6 cellular contexts compared by ENCODE assay signal in genomic region chr17:6656797-6657632, GRCh38. TPM values are rescaled to one million over a fixed set of nuclear protein-coding genes. Genes with fewer than 3 reads are reported as not detected.
DNase-seq lines count a peak whose midpoint lies in the region; ATAC-seq, FAIRE-seq and TF ChIP-seq lines count a peak whose summit lies in the region.
"Not testable (repeated sequence)": the region's sequence is repeated elsewhere in the genome, so short reads cannot be mapped to it uniquely, and the experiment has no call there.

No MANE protein-coding gene starts in this region.

- intact Hi-C loops in activated CD4-positive, alpha-beta T cell treated with anti-CD3 and anti-CD28 coated beads for 36 hours (cut with DNase I, micrococcal nuclease), result loop anchor here in 1 of 2 experiments (2.0 kb wide), 1 partner anchor 96 kb away; no protein-coding TSS in a partner anchor

- H3K4me2 ChIP-seq in Karpas-422 (ENCODE audit: low read depth, low read length, poor library complexity, severe bottlenecking), result peak overlapping the region; percentile 93
- not testable (repeated sequence) for H3K4me2 ChIP-seq in astrocyte (ENCODE audit: low read length)

- peak overlapping the region; percentile 77 for H3K4me3 Mint-ChIP-seq in activated CD4-positive, alpha-beta T cell treated with anti-CD3 and anti-CD28 coated beads for 36 hours
- peak overlapping the region; percentile 75 for H3K4me3 Mint-ChIP-seq in astrocyte (ENCODE audit: unreplicated experiment)

- H3K27ac ChIP-seq in Karpas-422 (ENCODE audit: low read length), result peak overlapping the region; percentile 78
- not testable (repeated sequence) for H3K27ac ChIP-seq in astrocyte (ENCODE audit: low read depth, low read length)

- H3K9me3 Mint-ChIP-seq in activated CD4-positive, alpha-beta T cell treated with anti-CD3 and anti-CD28 coated beads for 36 hours (ENCODE audit: low read depth); astrocyte (ENCODE audit: unreplicated experiment): not testable (repeated sequence)

- not testable (repeated sequence) for H3K9me3 ChIP-seq in Karpas-422 (ENCODE audit: low read length); astrocyte (ENCODE audit: insufficient read depth, low read depth, low read length)

- H3K4me3 ChIP-seq in Karpas-422 (ENCODE audit: low read length) (peak overlapping the region; percentile 91), kidney epithelial cell (ENCODE audit: low read depth, low read length) (peak overlapping the region; percentile 19)
- H3K4me3 ChIP-seq in astrocyte (ENCODE audit: insufficient read depth, low read depth, low read length), result not testable (repeated sequence)

- not testable (repeated sequence) for H3K36me3 Mint-ChIP-seq in activated CD4-positive, alpha-beta T cell treated with anti-CD3 and anti-CD28 coated beads for 36 hours (ENCODE audit: low read depth); astrocyte (ENCODE audit: low read depth, unreplicated experiment)

- ATAC-seq in activated CD4-positive, alpha-beta T cell treated with anti-CD3 and anti-CD28 coated beads for 36 hours, result peak; percentile 86

- not testable (repeated sequence) for H3K36me3 ChIP-seq in Karpas-422 (ENCODE audit: insufficient read depth, low read length); astrocyte (ENCODE audit: insufficient read depth, low read length); kidney epithelial cell (ENCODE audit: control insufficient read depth, insufficient read depth, low read length)

- DNase-seq in DMS53 (lab: John Stamatoyannopoulos, UW) (peak; percentile 82), Karpas-422 (peak; percentile 92)
- peak; percentile 75 for DNase-seq in activated CD4-positive, alpha-beta T cell treated with anti-CD3 and anti-CD28 coated beads for 36 hours
- not testable (repeated sequence) for DNase-seq in astrocyte (ENCODE audit: low read depth); kidney epithelial cell (ENCODE audit: low read depth)
- peak; percentile 45 to 58 for DNase-seq in stimulated activated CD4-positive, alpha-beta T cell treated with anti-CD3 and anti-CD28 coated beads, Interleukin-2, amount 100 ng/mL, for 48 hours

- not testable (repeated sequence) for TF ChIP-seq CTCF in astrocyte (IDR thresholded peaks at IDR 0.05; ENCODE audit: insufficient read depth, low read depth, low read length); kidney epithelial cell (IDR thresholded peaks at IDR 0.05; ENCODE audit: insufficient read depth, low read length, poor library complexity, severe bottlenecking)

- H3K9ac ChIP-seq in Karpas-422 (ENCODE audit: low read length), result peak overlapping the region; percentile 97
- H3K9ac ChIP-seq in astrocyte (ENCODE audit: low read length), result not testable (repeated sequence)

- 0 out of 2 replicates have a peak overlapping the region, but pooled peaks have one; percentile 38 for H2AFZ ChIP-seq in Karpas-422 (ENCODE audit: low read length)
- H2AFZ ChIP-seq in astrocyte (ENCODE audit: low read depth, low read length), result not testable (repeated sequence)

- not testable (repeated sequence) for H4K20me1 ChIP-seq in Karpas-422 (ENCODE audit: insufficient read depth, low read depth, low read length); astrocyte (ENCODE audit: insufficient read depth, low read length)

- H3K4me1 ChIP-seq in Karpas-422 (ENCODE audit: low read length) (peaks cover 60% of the 10 kb centered on the region), astrocyte (ENCODE audit: insufficient read depth, low read length) (peaks cover 21% of the 10 kb centered on the region)

- not testable (repeated sequence) for FAIRE-seq in astrocyte (lab: Jason Lieb, UNC)

- H3K27ac Mint-ChIP-seq in activated CD4-positive, alpha-beta T cell treated with anti-CD3 and anti-CD28 coated beads for 36 hours, result peak overlapping the region; percentile 64
- H3K27ac Mint-ChIP-seq in astrocyte (ENCODE audit: unreplicated experiment), result peak overlapping the region; percentile 12

- POLR2A ChIA-PET in activated CD4-positive, alpha-beta T cell treated with anti-CD3 and anti-CD28 coated beads for 36 hours (lab: Charles Lee), result interaction anchor here (0.8 kb wide), 1 partner anchor 19 kb away, joined by 3 read pairs; no protein-coding TSS in a partner anchor

- CTCF ChIA-PET in activated CD4-positive, alpha-beta T cell treated with anti-CD3 and anti-CD28 coated beads for 36 hours (lab: Charles Lee), result interaction anchor here (1.8 kb wide), 1 partner anchor 186 kb away, joined by 5 read pairs; no protein-coding TSS in a partner anchor

- not testable (repeated sequence) for H3K9me2 ChIP-seq in Karpas-422 (replicated peaks; ENCODE audit: insufficient read depth, low read length)

- peaks cover 23% of the 10 kb centered on the region for H3K79me2 ChIP-seq in Karpas-422 (ENCODE audit: low read length)
- not testable (repeated sequence) for H3K79me2 ChIP-seq in astrocyte (ENCODE audit: insufficient read depth, low read length)

- H3K27me3 Mint-ChIP-seq in activated CD4-positive, alpha-beta T cell treated with anti-CD3 and anti-CD28 coated beads for 36 hours, result not testable (repeated sequence)
- H3K27me3 Mint-ChIP-seq in astrocyte (ENCODE audit: low read depth, unreplicated experiment), result peaks cover 54% of the 10 kb centered on the region

- H3K27me3 ChIP-seq in Karpas-422 (ENCODE audit: low read length), result not testable (repeated sequence)
- H3K27me3 ChIP-seq in astrocyte (ENCODE audit: insufficient read depth, low read length), result peaks cover 49% of the 10 kb centered on the region
- H3K27me3 ChIP-seq in kidney epithelial cell (ENCODE audit: control insufficient read depth, insufficient read depth, low read length), result peaks cover 32% of the 10 kb centered on the region

- H3K4me1 Mint-ChIP-seq in activated CD4-positive, alpha-beta T cell treated with anti-CD3 and anti-CD28 coated beads for 36 hours, result peaks cover 54% of the 10 kb centered on the region
- peaks cover 16% of the 10 kb centered on the region for H3K4me1 Mint-ChIP-seq in astrocyte (ENCODE audit: low read depth, unreplicated experiment)

RNA-seq across cellular contexts. Expression of gene C17orf100, which starts 5.5 kb away (rescaled TPM):
- total RNA-seq in Karpas-422 (2014; rRNA removed; shearing (Covaris generic); ENCODE audit: low replicate concordance), result 0.18 TPM in 1 of 2 replicates, not detected in the other
- total RNA-seq in activated CD4-positive, alpha-beta T cell treated with anti-CD3 and anti-CD28 coated beads for 36 hours, result 1 to 10 TPM; 1.6 to 2.0 TPM
- total RNA-seq in astrocyte (3.1 and 4.1 TPM in 2 replicates), kidney epithelial cell (0.34 and 0.46 TPM in 2 replicates)

RNA-seq across cellular contexts. Expression of gene MED31, which starts 5.6 kb away (rescaled TPM):
- 11.0 and 45.3 TPM in 2 replicates for total RNA-seq in Karpas-422 (2014; rRNA removed; shearing (Covaris generic); ENCODE audit: low replicate concordance)
- total RNA-seq in activated CD4-positive, alpha-beta T cell treated with anti-CD3 and anti-CD28 coated beads for 36 hours, result 10 to 100 TPM; 17.7 to 24.5 TPM
- total RNA-seq in astrocyte, result 21.0 and 22.8 TPM in 2 replicates
- total RNA-seq in kidney epithelial cell, result 10.6 and 13.5 TPM in 2 replicates

RNA-seq across cellular contexts. Expression of gene TXNDC17, which starts 16.2 kb away (rescaled TPM):
- total RNA-seq in Karpas-422 (2014; rRNA removed; shearing (Covaris generic); ENCODE audit: low replicate concordance), result 75.4 and 83.2 TPM in 2 replicates
- total RNA-seq in activated CD4-positive, alpha-beta T cell treated with anti-CD3 and anti-CD28 coated beads for 36 hours, result 100 to 1,000 TPM in 1 of 2 experiments, 10 to 100 TPM in 1; 52.4 to 122 TPM
- 141 and 158 TPM in 2 replicates for total RNA-seq in astrocyte
- 193 and 245 TPM in 2 replicates for total RNA-seq in kidney epithelial cell

RNA-seq across cellular contexts. Expression of gene KIAA0753, which starts 16.5 kb away (rescaled TPM):
- 13.7 and 30.5 TPM in 2 replicates for total RNA-seq in Karpas-422 (2014; rRNA removed; shearing (Covaris generic); ENCODE audit: low replicate concordance)
- 10 to 100 TPM; 17.1 to 24.9 TPM for total RNA-seq in activated CD4-positive, alpha-beta T cell treated with anti-CD3 and anti-CD28 coated beads for 36 hours
- total RNA-seq in astrocyte, result 23.3 and 25.4 TPM in 2 replicates
- total RNA-seq in kidney epithelial cell, result 20.2 and 24.2 TPM in 2 replicates

RNA-seq across cellular contexts. Expression of gene SLC13A5, which starts 56.2 kb away (rescaled TPM):
- total RNA-seq in Karpas-422 (2014; rRNA removed; shearing (Covaris generic); ENCODE audit: low replicate concordance), result not detected in 2 replicates
- total RNA-seq in activated CD4-positive, alpha-beta T cell treated with anti-CD3 and anti-CD28 coated beads for 36 hours, result not detected
- total RNA-seq in astrocyte, result 6.9 and 13.2 TPM in 2 replicates
- total RNA-seq in kidney epithelial cell, result 0.08 TPM in 1 of 2 replicates, not detected in the other
